In genomic region chr14:76920572-76921175, GRCh38 we compare ENCODE assay signal across 8 cellular contexts.
DNase-seq lines count a peak whose midpoint lies in the region; ATAC-seq and TF ChIP-seq lines count a peak whose summit lies in the region.

No MANE protein-coding gene starts in this region.

- H3K36me3 ChIP-seq in GM23338 (ENCODE audit: insufficient read depth): no peaks in the 10 kb centered on the region
- H3K36me3 ChIP-seq in rectal smooth muscle tissue (ENCODE audit: control insufficient read depth, insufficient read depth, low read length): no peaks in the 10 kb centered on the region

- H3K9me3 Mint-ChIP-seq in GM23338: no peaks in the 10 kb centered on the region; the same call in 2 of the 3 replicates
- H3K9me3 Mint-ChIP-seq in dendritic cell treated with granulocyte-macrophage colony-stimulating factor and Interleukin-4, amounts not matched to agents 40 ng/mL and 50 ng/mL, for 4 days: no peaks in the 10 kb centered on the region

- no peaks in the 10 kb centered on the region for H3K27me3 ChIP-seq in GM23338 (ENCODE audit: insufficient read depth)
- H3K27me3 ChIP-seq in rectal smooth muscle tissue (ENCODE audit: control insufficient read depth, insufficient read depth, low read length): no peaks in the 10 kb centered on the region

- ATAC-seq in GM23338: no peak

- no peak overlapping the region for H2AFZ ChIP-seq in GM23338

- peaks cover 83% of the 10 kb centered on the region for H3K4me1 Mint-ChIP-seq in GM23338
- peaks cover 79% of the 10 kb centered on the region for H3K4me1 Mint-ChIP-seq in dendritic cell treated with granulocyte-macrophage colony-stimulating factor and Interleukin-4, amounts not matched to agents 40 ng/mL and 50 ng/mL, for 4 days (ENCODE audit: low read depth)

- H4K20me1 ChIP-seq in GM23338 (replicated peaks; ENCODE audit: insufficient read depth): no peaks in the 10 kb centered on the region

- H3K4me1 ChIP-seq in GM23338 (ENCODE audit: insufficient read depth) (peaks cover 70% of the 10 kb centered on the region), rectal smooth muscle tissue (ENCODE audit: control insufficient read depth, insufficient read depth, low read length) (peaks cover 35% of the 10 kb centered on the region)

- TF ChIP-seq CTCF in GM23338 (conservative IDR thresholded peaks at IDR 0.05; ENCODE audit: low read depth in 2 of 2): no peak

- peaks cover 39% of the 10 kb centered on the region for H3K27me3 Mint-ChIP-seq in GM23338 (ENCODE audit: insufficient read depth, low read depth, poor library complexity)
- H3K27me3 Mint-ChIP-seq in dendritic cell treated with granulocyte-macrophage colony-stimulating factor and Interleukin-4, amounts not matched to agents 40 ng/mL and 50 ng/mL, for 4 days: peaks cover 38% of the 10 kb centered on the region

- H3K4me3 ChIP-seq in GM23338: 0 out of 2 replicates have a peak overlapping the region, but pooled peaks have one; percentile 14
- H3K4me3 ChIP-seq in rectal smooth muscle tissue (ENCODE audit: low read length): peak overlapping the region; percentile 27

- peak overlapping the region; percentile 15 for H3K27ac Mint-ChIP-seq in GM23338
- peak overlapping the region; percentile 96 for H3K27ac Mint-ChIP-seq in dendritic cell treated with granulocyte-macrophage colony-stimulating factor and Interleukin-4, amounts not matched to agents 40 ng/mL and 50 ng/mL, for 4 days

- H3K27ac ChIP-seq in GM23338 (ENCODE audit: low read depth) (no peak overlapping the region), rectal smooth muscle tissue (ENCODE audit: low read depth, low read length) (peak overlapping the region; percentile 98)

- H3K36me3 Mint-ChIP-seq in GM23338 (ENCODE audit: low read depth): no peaks in the 10 kb centered on the region
- no peaks in the 10 kb centered on the region for H3K36me3 Mint-ChIP-seq in dendritic cell treated with granulocyte-macrophage colony-stimulating factor and Interleukin-4, amounts not matched to agents 40 ng/mL and 50 ng/mL, for 4 days (ENCODE audit: low read depth)

- H3K9me2 ChIP-seq in GM23338 (ENCODE audit: insufficient read depth): no peaks in the 10 kb centered on the region

- H3K4me3 Mint-ChIP-seq in GM23338: no peak overlapping the region
- no peak overlapping the region for H3K4me3 Mint-ChIP-seq in dendritic cell treated with granulocyte-macrophage colony-stimulating factor and Interleukin-4, amounts not matched to agents 40 ng/mL and 50 ng/mL, for 4 days

- no peaks in the 10 kb centered on the region for H3K79me2 ChIP-seq in GM23338 (replicated peaks; ENCODE audit: insufficient read depth)

- intact Hi-C loops in dendritic cell treated with granulocyte-macrophage colony-stimulating factor and Interleukin-4, amounts not matched to agents 40 ng/mL and 50 ng/mL, for 4 days (cut with micrococcal nuclease): no loop called here

- DNase-seq in GM23338 (ENCODE audit: low spot score): peak; percentile 75
- peak; percentile 100 for DNase-seq in NCI-H2171 treated with DMSO at 0.1 percent for 48 hours (lab: John Stamatoyannopoulos, UW)
- no peak for DNase-seq in retina
- DNase-seq in activated CD4-positive, CD25-positive, alpha-beta regulatory T cell treated with anti-CD3 and anti-CD28 coated beads, Interleukin-2, amount 50 U/mL, for 72 hours: no peak
- no peak for DNase-seq in SIG-M5 (lab: John Stamatoyannopoulos, UW)
- DNase-seq in NCI-H510A treated with DMSO at 0.1 percent for 48 hours (lab: John Stamatoyannopoulos, UW): no peak

- H3K4me2 ChIP-seq in GM23338: peak overlapping the region; percentile 57

- no peak overlapping the region for H3K9ac ChIP-seq in rectal smooth muscle tissue (ENCODE audit: low read length)

- peaks cover 24% of the 10 kb centered on the region for H3F3A ChIP-seq in GM23338 (replicated peaks; ENCODE audit: low read depth)

TF ChIP-seq in GM23338, 12 proteins besides CTCF, POLR2A, EP300 and RAD21 (continues in another document):
- TF ChIP-seq STAT1 (IDR thresholded peaks at IDR 0.05; ENCODE audit: unreplicated experiment) (no peak), CREB1 (CRISPR knock-in tag; IDR thresholded peaks at IDR 0.05; ENCODE audit: low read depth) (no peak), REST (IDR thresholded peaks at IDR 0.05; ENCODE audit: unreplicated experiment) (no peak), ETS1 (IDR thresholded peaks at IDR 0.05) (no peak), POLR2AphosphoS5 (IDR thresholded peaks at IDR 0.05; ENCODE audit: low read depth) (no peak)

Comparison
In these comparisons a context has a peak if more than half of its experiments do, and no peak if none do; other contexts are left out.
1. DNase-seq: peak in GM23338 (single experiment) and NCI-H2171 treated with DMSO at 0.1 percent for 48 hours (single experiment); none in retina (single experiment), activated CD4-positive, CD25-positive, alpha-beta regulatory T cell treated with anti-CD3 and anti-CD28 coated beads, Interleukin-2, amount 50 U/mL, for 72 hours (single experiment), SIG-M5 (single experiment) and NCI-H510A treated with DMSO at 0.1 percent for 48 hours (single experiment).